Comparison of ENCODE assay signal across 8 cellular contexts in genomic region chr2:18559941-18560796, GRCh38. TPM values are rescaled to one million over a fixed set of nuclear protein-coding genes. Genes with fewer than 3 reads are reported as not detected.
A peak's percentile ranks its signal among the peaks of the same experiment; 100 is the strongest.
DNase-seq lines count a peak whose midpoint lies in the region; ATAC-seq and TF ChIP-seq lines count a peak whose summit lies in the region.

TSS of gene RDH14 (minus strand) at chr2:18560653. CDS start at chr2:18560572, 81 bp downstream.

- H2AFZ ChIP-seq in GM23338: peak within 1 kb of the TSS; percentile 91

- H3K4me3 ChIP-seq in DOHH2 (ENCODE audit: low read length): peak within 1 kb of the TSS; percentile 77
- peak within 1 kb of the TSS; percentile 76 for H3K4me3 ChIP-seq in GM23338

- H3K4me2 ChIP-seq in DOHH2 (ENCODE audit: low read length) (peak within 1 kb of the TSS; percentile 80), GM23338 (peak within 1 kb of the TSS; percentile 94)

- H3K4me1 Mint-ChIP-seq in GM23338: peaks cover 23% of the 10 kb centered on the region
- H3K4me1 Mint-ChIP-seq in naive B cell: peaks cover 31 to 41% (median 34%) of the 10 kb centered on the region in 3 donors
- peaks cover 32% of the 10 kb centered on the region for H3K4me1 Mint-ChIP-seq in stimulated activated memory B cell treated with anti-CD40 and anti-IgM and Interleukin-4, amounts not matched to agents 10 μg/mL and 1 μg/mL and 100 μg/mL, for 72 hours

- H3K4me1 ChIP-seq in DOHH2 (ENCODE audit: control insufficient read depth, low read length) (peaks cover 28% of the 10 kb centered on the region), GM23338 (ENCODE audit: insufficient read depth) (peaks cover 21% of the 10 kb centered on the region)

- H3K27me3 Mint-ChIP-seq in GM23338 (ENCODE audit: insufficient read depth, low read depth, poor library complexity) (no peaks in the 10 kb centered on the region), naive B cell (no peaks in the 10 kb centered on the region)
- H3K27me3 Mint-ChIP-seq in stimulated activated memory B cell treated with anti-CD40 and anti-IgM and Interleukin-4, amounts not matched to agents 10 μg/mL and 1 μg/mL and 100 μg/mL, for 72 hours: no peaks in the 10 kb centered on the region

- H3K36me3 Mint-ChIP-seq in GM23338 (ENCODE audit: low read depth) (peaks cover 6% of the 10 kb centered on the region; the same call in 2 of the 3 replicates), naive B cell (peaks cover 8 to 13% of the 10 kb centered on the region in 2 donors)
- H3K36me3 Mint-ChIP-seq in stimulated activated memory B cell treated with anti-CD40 and anti-IgM and Interleukin-4, amounts not matched to agents 10 μg/mL and 1 μg/mL and 100 μg/mL, for 72 hours: peaks cover 23% of the 10 kb centered on the region

- H3K9me3 ChIP-seq in DOHH2 (ENCODE audit: control insufficient read depth, insufficient read depth, low read length): peaks cover 8% of the 10 kb centered on the region; the same call in 1 of the 2 replicates

- ATAC-seq in GM23338 (peak; percentile 92), naive B cell (ENCODE audit: low read depth in 2 of 2) (peak; percentile 87 to 89)
- ATAC-seq in stimulated activated memory B cell treated with anti-CD40 and anti-IgM and Interleukin-4, amounts not matched to agents 10 μg/mL and 1 μg/mL and 100 μg/mL, for 72 hours: peak; percentile 98

- H4K20me1 ChIP-seq in DOHH2 (ENCODE audit: control insufficient read depth, insufficient read depth, low read depth, low read length) (no peaks in the 10 kb centered on the region; the same call in 1 of the 2 replicates), GM23338 (replicated peaks; ENCODE audit: insufficient read depth) (0 out of 2 replicates have a peak, but pooled peaks cover 20% of the 10 kb centered on the region)

- no peaks in the 10 kb centered on the region for H3K27me3 ChIP-seq in DOHH2 (ENCODE audit: control insufficient read depth, low read length)
- H3K27me3 ChIP-seq in GM23338 (ENCODE audit: insufficient read depth): no peaks in the 10 kb centered on the region

- H3K79me2 ChIP-seq in DOHH2 (ENCODE audit: control insufficient read depth, low read length) (peaks cover 48% of the 10 kb centered on the region), GM23338 (replicated peaks; ENCODE audit: insufficient read depth) (peaks cover 45% of the 10 kb centered on the region)

- H3K4me3 Mint-ChIP-seq in GM23338 (peak within 1 kb of the TSS; percentile 94), naive B cell (peak within 1 kb of the TSS; percentile 86 to 97 (median 95))
- H3K4me3 Mint-ChIP-seq in stimulated activated memory B cell treated with anti-CD40 and anti-IgM and Interleukin-4, amounts not matched to agents 10 μg/mL and 1 μg/mL and 100 μg/mL, for 72 hours: peak within 1 kb of the TSS; percentile 83

- no peaks in the 10 kb centered on the region for H3F3A ChIP-seq in DOHH2 (ENCODE audit: control insufficient read depth, insufficient read depth)
- H3F3A ChIP-seq in GM23338 (replicated peaks; ENCODE audit: low read depth): no peaks in the 10 kb centered on the region

- H3K36me3 ChIP-seq in DOHH2 (ENCODE audit: control insufficient read depth, low read length): peaks cover 37% of the 10 kb centered on the region
- no peaks in the 10 kb centered on the region; the same call in 1 of the 2 replicates for H3K36me3 ChIP-seq in GM23338 (ENCODE audit: insufficient read depth)

- DNase-seq in GM23338 (ENCODE audit: low spot score) (peak; percentile 97), LHCN-M2 (ENCODE audit: low read depth) (peak; percentile 92), RPMI8226 (peak; percentile 91), fibroblast of gingiva (ENCODE audit: low read depth) (peak; percentile 92), naive B cell (peak; percentile 94)
- DNase-seq in activated T-helper 1 cell treated with anti-CD3 and anti-CD28 coated beads, Interleukin-2, amount 50 U/mL, for 16 hours (ENCODE audit: low read depth in 1 of 2, low spot score in 1 of 2): peak; percentile 81 to 84

- H3K27ac Mint-ChIP-seq in GM23338 (peak within 1 kb of the TSS; percentile 93), naive B cell (peak within 1 kb of the TSS; percentile 91 to 98 (median 98))
- peak within 1 kb of the TSS; percentile 80 for H3K27ac Mint-ChIP-seq in stimulated activated memory B cell treated with anti-CD40 and anti-IgM and Interleukin-4, amounts not matched to agents 10 μg/mL and 1 μg/mL and 100 μg/mL, for 72 hours

- H3K9me2 ChIP-seq in DOHH2 (replicated peaks; ENCODE audit: control insufficient read depth, low read length) (no peaks in the 10 kb centered on the region), GM23338 (ENCODE audit: insufficient read depth) (no peaks in the 10 kb centered on the region; the same call in 1 of the 2 replicates)

- TF ChIP-seq CTCF in DOHH2 (IDR thresholded peaks at IDR 0.05; ENCODE audit: low read depth, low read length, poor library complexity, severe bottlenecking) (no peak), GM23338 (conservative IDR thresholded peaks at IDR 0.05; ENCODE audit: low read depth in 2 of 2) (no peak)

- H3K9me3 Mint-ChIP-seq in GM23338: no peaks in the 10 kb centered on the region
- H3K9me3 Mint-ChIP-seq in naive B cell: peaks cover 0 to 12% (median 7%) of the 10 kb centered on the region in 7 donors
- H3K9me3 Mint-ChIP-seq in stimulated activated memory B cell treated with anti-CD40 and anti-IgM and Interleukin-4, amounts not matched to agents 10 μg/mL and 1 μg/mL and 100 μg/mL, for 72 hours: no peaks in the 10 kb centered on the region

- peak within 1 kb of the TSS; percentile 49 for H3K27ac ChIP-seq in DOHH2 (ENCODE audit: low read depth, low read length)
- H3K27ac ChIP-seq in GM23338 (ENCODE audit: low read depth): peak within 1 kb of the TSS; percentile 87

TF ChIP-seq in GM23338, 12 proteins besides CTCF, POLR2A, EP300 and RAD21:
- TF ChIP-seq ZNF114 (CRISPR knock-in tag; IDR thresholded peaks at IDR 0.05) (no peak), REST (IDR thresholded peaks at IDR 0.05; ENCODE audit: unreplicated experiment) (no peak), ZNF331 (CRISPR knock-in tag; IDR thresholded peaks at IDR 0.05; ENCODE audit: low read depth) (no peak), JUNB (IDR thresholded peaks at IDR 0.05; ENCODE audit: unreplicated experiment) (no peak), ETS1 (IDR thresholded peaks at IDR 0.05) (peak; percentile 96), CREB1 (CRISPR knock-in tag; IDR thresholded peaks at IDR 0.05; ENCODE audit: low read depth) (peak; percentile 84), EZH2 (IDR thresholded peaks at IDR 0.05; ENCODE audit: low read depth, unreplicated experiment) (no peak)

RNA-seq across cellular contexts. Expression of gene RDH14, which starts in this region (rescaled TPM):
- total RNA-seq in GM23338 (2014; rRNA removed; shearing (Covaris generic)): 38.0 and 38.1 TPM in 2 replicates
- polyA plus RNA-seq in GM23338 (2016; fragmentation: Nextera tagmentation; extraction: Ambion mirVana) (40.6 and 41.7 TPM in 2 replicates), naive B cell (ENCODE audit: low read depth in 6 of 6) (10 to 100 TPM; 44.7 to 66.8 (median 62.1) TPM)
- total RNA-seq in LHCN-M2 (2014; rRNA removed): 45.4 and 47.1 TPM in 2 replicates
- polyA plus RNA-seq in LHCN-M2 (2012): 14.7 TPM

Comparison
In these comparisons a context has a peak if more than half of its experiments do, and no peak if none do; other contexts are left out.
1. Peak in every context shown above with its lines: DNase-seq, ATAC-seq, H3K4me3 ChIP-seq and H3K27ac ChIP-seq.